Comparison of ENCODE assay signal across 36 cellular contexts in genomic region chr7:29003703-29004102, GRCh38. TPM values are rescaled to one million over a fixed set of nuclear protein-coding genes. Genes with fewer than 3 reads are reported as not detected.
"Had no signal": no experiment of that assay in that cellular context is flagged by ENCODE, and none has a peak within 500 bp of the region (broad histone marks: within the 10 kb centered on the region; RNA-seq: fewer than 3 reads in every experiment).

No MANE protein-coding gene starts in this region.

- H3K27me3 ChIP-seq: adrenal gland, body of pancreas, breast epithelium had no signal

- H3K4me3 ChIP-seq: adrenal gland, body of pancreas, breast epithelium had no signal

- H3K4me1 Mint-ChIP-seq: activated CD4-positive, alpha-beta memory T cell treated with anti-CD3 and anti-CD28 coated beads, Interleukin-2, amount 10 ng/mL, durations not matched to agents 7 days and 5 days; activated CD4-positive, alpha-beta T cell treated with anti-CD3 and anti-CD28 coated beads for 36 hours; activated CD4-positive, alpha-beta T cell treated with anti-CD3 and anti-CD28 coated beads, Interleukin-2, amount 10 ng/mL, durations not matched to agents 7 days and 5 days; activated CD8-positive, alpha-beta memory T cell treated with anti-CD3 and anti-CD28 coated beads, Interleukin-2, amount 10 ng/mL, durations not matched to agents 7 days and 5 days; activated naive CD8-positive, alpha-beta T cell treated with anti-CD3 and anti-CD28 coated beads for 36 hours; activated T-helper 17 cell treated with anti-CD3 and anti-CD28 coated beads, Interleukin-2, amount 50 U/mL, for 72 hours had no signal

- H3K9me3 ChIP-seq: adrenal gland, body of pancreas, breast epithelium had no signal

- H3K36me3 ChIP-seq: adrenal gland, brain microvascular endothelial cell, breast epithelium had no signal

- H3K9me3 Mint-ChIP-seq: activated CD4-positive, alpha-beta memory T cell treated with anti-CD3 and anti-CD28 coated beads, Interleukin-2, amount 10 ng/mL, durations not matched to agents 7 days and 5 days; activated CD4-positive, alpha-beta T cell treated with anti-CD3 and anti-CD28 coated beads, Interleukin-2, amount 10 ng/mL, durations not matched to agents 7 days and 5 days; activated naive CD4-positive, alpha-beta T cell treated with anti-CD3 and anti-CD28 coated beads for 36 hours; activated naive CD8-positive, alpha-beta T cell treated with anti-CD3 and anti-CD28 coated beads for 36 hours; activated T-cell treated with anti-CD3 and anti-CD28 coated beads, Interleukin-2, amount 50 U/mL, for 24 hours; activated T-cell treated with anti-CD3 and anti-CD28 coated beads, Interleukin-2, amount 50 U/mL, for 72 hours; activated T-helper 1 cell treated with anti-CD3 and anti-CD28 coated beads, Interleukin-12 subunit alpha, Interleukin-12 subunit beta, Interleukin-2, Interleukin-4 antibody, amounts not matched to agents 30 ng/mL and 10 ng/mL and 1 ng/mL, durations not matched to agents 14 hours and 24 hours and 36 hours; activated T-helper 17 cell treated with anti-CD3 and anti-CD28 coated beads, Interleukin-2, amount 50 U/mL, for 72 hours; T-helper 1 cell treated with Interleukin-12 subunit alpha and Interleukin-12 subunit beta and Interleukin-4 antibody, amounts not matched to agents 30 μg/mL and 1 μg/mL, for 36 hours; T-helper 2 cell treated with Interferon-gamma antibody and Interleukin-4, amounts not matched to agents 5 μg/mL and 100 μg/mL, for 36 hours had no signal

- H3K4me1 ChIP-seq: body of pancreas, breast epithelium had no signal

- H3K36me3 Mint-ChIP-seq: activated CD8-positive, alpha-beta memory T cell treated with anti-CD3 and anti-CD28 coated beads, Interleukin-2, amount 10 ng/mL, durations not matched to agents 7 days and 5 days; activated naive CD4-positive, alpha-beta T cell treated with anti-CD3 and anti-CD28 coated beads, Interleukin-2, amount 50 U/mL, for 72 hours; activated naive CD8-positive, alpha-beta T cell treated with anti-CD3 and anti-CD28 coated beads for 36 hours had no signal

- H3K4me3 Mint-ChIP-seq: activated CD4-positive, alpha-beta memory T cell treated with anti-CD3 and anti-CD28 coated beads, Interleukin-2, amount 10 ng/mL, durations not matched to agents 7 days and 5 days; activated CD4-positive, alpha-beta T cell treated with anti-CD3 and anti-CD28 coated beads for 36 hours; activated CD4-positive, alpha-beta T cell treated with anti-CD3 and anti-CD28 coated beads, Interleukin-2, amount 10 ng/mL, durations not matched to agents 7 days and 5 days; activated CD8-positive, alpha-beta memory T cell treated with anti-CD3 and anti-CD28 coated beads, Interleukin-2, amount 10 ng/mL, durations not matched to agents 7 days and 5 days; activated CD8-positive, alpha-beta T cell treated with anti-CD3 and anti-CD28 coated beads, Interleukin-2, amount 10 ng/mL, durations not matched to agents 7 days and 5 days; activated naive CD4-positive, alpha-beta T cell treated with anti-CD3 and anti-CD28 coated beads for 36 hours; activated naive CD8-positive, alpha-beta T cell treated with anti-CD3 and anti-CD28 coated beads for 36 hours; activated T-cell treated with anti-CD3 and anti-CD28 coated beads, Interleukin-2, amount 50 U/mL, for 24 hours; activated T-cell treated with anti-CD3 and anti-CD28 coated beads, Interleukin-2, amount 50 U/mL, for 72 hours; activated T-helper 1 cell treated with anti-CD3 and anti-CD28 coated beads, Interleukin-12 subunit alpha, Interleukin-12 subunit beta, Interleukin-2, Interleukin-4 antibody, amounts not matched to agents 30 ng/mL and 10 ng/mL and 1 ng/mL, durations not matched to agents 14 hours and 24 hours and 36 hours; activated T-helper 17 cell treated with anti-CD3 and anti-CD28 coated beads, Interleukin-2, amount 50 U/mL, for 72 hours; T-helper 1 cell treated with Interleukin-12 subunit alpha and Interleukin-12 subunit beta and Interleukin-4 antibody, amounts not matched to agents 30 μg/mL and 1 μg/mL, for 36 hours; T-helper 2 cell treated with Interferon-gamma antibody and Interleukin-4, amounts not matched to agents 5 μg/mL and 100 μg/mL, for 36 hours had no signal

- H3K27ac ChIP-seq: adrenal gland, body of pancreas, brain microvascular endothelial cell, breast epithelium, VCaP had no signal

- H3K27ac Mint-ChIP-seq: activated CD4-positive, alpha-beta memory T cell treated with anti-CD3 and anti-CD28 coated beads, Interleukin-2, amount 10 ng/mL, durations not matched to agents 7 days and 5 days; activated CD4-positive, alpha-beta T cell treated with anti-CD3 and anti-CD28 coated beads for 36 hours; activated CD4-positive, alpha-beta T cell treated with anti-CD3 and anti-CD28 coated beads, Interleukin-2, amount 10 ng/mL, durations not matched to agents 7 days and 5 days; activated CD8-positive, alpha-beta memory T cell treated with anti-CD3 and anti-CD28 coated beads, Interleukin-2, amount 10 ng/mL, durations not matched to agents 7 days and 5 days; activated CD8-positive, alpha-beta T cell treated with anti-CD3 and anti-CD28 coated beads, Interleukin-2, amount 10 ng/mL, durations not matched to agents 7 days and 5 days; activated naive CD4-positive, alpha-beta T cell treated with anti-CD3 and anti-CD28 coated beads for 36 hours; activated naive CD4-positive, alpha-beta T cell treated with anti-CD3 and anti-CD28 coated beads, Interleukin-2, amount 50 U/mL, for 72 hours; activated naive CD8-positive, alpha-beta T cell treated with anti-CD3 and anti-CD28 coated beads for 36 hours; activated T-cell treated with anti-CD3 and anti-CD28 coated beads, Interleukin-2, amount 50 U/mL, for 24 hours; activated T-cell treated with anti-CD3 and anti-CD28 coated beads, Interleukin-2, amount 50 U/mL, for 72 hours; activated T-helper 1 cell treated with anti-CD3 and anti-CD28 coated beads, Interleukin-12 subunit alpha, Interleukin-12 subunit beta, Interleukin-2, Interleukin-4 antibody, amounts not matched to agents 30 ng/mL and 10 ng/mL and 1 ng/mL, durations not matched to agents 14 hours and 24 hours and 36 hours; activated T-helper 17 cell treated with anti-CD3 and anti-CD28 coated beads, Interleukin-2, amount 50 U/mL, for 72 hours; T-helper 1 cell treated with Interleukin-12 subunit alpha and Interleukin-12 subunit beta and Interleukin-4 antibody, amounts not matched to agents 30 μg/mL and 1 μg/mL, for 36 hours; T-helper 2 cell treated with Interferon-gamma antibody and Interleukin-4, amounts not matched to agents 5 μg/mL and 100 μg/mL, for 36 hours had no signal

- DNase-seq: activated CD4-positive, alpha-beta memory T cell treated with anti-CD3 and anti-CD28 coated beads, Interleukin-2, amount 10 ng/mL, durations not matched to agents 7 days and 5 days; activated CD4-positive, alpha-beta T cell treated with anti-CD3 and anti-CD28 coated beads for 1 hour; activated CD4-positive, alpha-beta T cell treated with anti-CD3 and anti-CD28 coated beads for 36 hours; activated CD4-positive, alpha-beta T cell treated with anti-CD3 and anti-CD28 coated beads for 48 hours; activated CD4-positive, alpha-beta T cell treated with anti-CD3 and anti-CD28 coated beads, Interleukin-2, amount 10 ng/mL, durations not matched to agents 7 days and 5 days; activated CD4-positive, alpha-beta T cell treated with anti-CD3 and anti-CD28 coated beads, Interleukin-2, amount 50 U/mL, for 48 hours; activated CD4-positive, CD25-positive, alpha-beta regulatory T cell; activated CD8-positive, alpha-beta memory T cell treated with anti-CD3 and anti-CD28 coated beads for 24 hours; activated CD8-positive, alpha-beta memory T cell treated with anti-CD3 and anti-CD28 coated beads, Interleukin-2, amount 10 ng/mL, durations not matched to agents 7 days and 5 days; activated CD8-positive, alpha-beta memory T cell treated with anti-CD3 and anti-CD28 coated beads, Interleukin-2, amount 50 U/mL, for 48 hours; activated CD8-positive, alpha-beta T cell treated with anti-CD3 and anti-CD28 coated beads, Interleukin-2, amount 10 ng/mL, durations not matched to agents 7 days and 5 days; activated effector memory CD4-positive, alpha-beta T cell treated with anti-CD3 and anti-CD28 coated beads, Interleukin-2, amount 50 U/mL, for 16 hours; activated gamma-delta T cell treated with Interleukin-2 at 50 U/mL for 16 hours; activated naive CD4-positive, alpha-beta T cell; activated naive CD4-positive, alpha-beta T cell treated with anti-CD3 and anti-CD28 coated beads for 36 hours; activated naive CD4-positive, alpha-beta T cell treated with anti-CD3 and anti-CD28 coated beads, Interleukin-2, amount 50 U/mL, for 16 hours; activated naive CD8-positive, alpha-beta T cell treated with anti-CD3 and anti-CD28 coated beads for 36 hours; activated T-cell treated with anti-CD3 and anti-CD28 coated beads, Interleukin-2, amount 50 U/mL, for 24 hours; activated T-cell treated with anti-CD3 and anti-CD28 coated beads, Interleukin-2, amount 50 U/mL, for 72 hours; adrenal gland; amniotic stem cell; aorta; body of pancreas; brain microvascular endothelial cell; central memory CD4-positive, alpha-beta T cell; T-helper 1 cell; T-helper 2 cell; T-helper 9 cell had no signal

- ATAC-seq: activated CD4-positive, alpha-beta T cell treated with anti-CD3 and anti-CD28 coated beads for 36 hours; activated CD4-positive, CD25-positive, alpha-beta regulatory T cell treated with anti-CD3 and anti-CD28 coated beads, Interleukin-2, amount 50 U/mL, for 24 hours; activated CD8-positive, alpha-beta memory T cell treated with anti-CD3 and anti-CD28 coated beads, Interleukin-2, amount 10 ng/mL, durations not matched to agents 7 days and 5 days; activated CD8-positive, alpha-beta T cell treated with anti-CD3 and anti-CD28 coated beads, Interleukin-2, amount 10 ng/mL, durations not matched to agents 7 days and 5 days; activated naive CD4-positive, alpha-beta T cell treated with anti-CD3 and anti-CD28 coated beads, Interleukin-2, amount 50 U/mL, for 72 hours; activated T-cell treated with anti-CD3 and anti-CD28 coated beads, Interleukin-2, amount 50 U/mL, for 72 hours; activated T-helper 17 cell treated with anti-CD3 and anti-CD28 coated beads, Interleukin-2, amount 50 U/mL, for 72 hours; body of pancreas had no signal

RNA-seq across cellular contexts. Expression of gene TRIL, which starts 45.6 kb away (rescaled TPM):
- total RNA-seq: activated CD4-positive, alpha-beta T cell treated with anti-CD3 and anti-CD28 coated beads for 36 hours; activated CD4-positive, alpha-beta T cell treated with anti-CD3 and anti-CD28 coated beads, Interleukin-2, amount 10 ng/mL, durations not matched to agents 7 days and 5 days; activated CD8-positive, alpha-beta T cell treated with anti-CD3 and anti-CD28 coated beads, Interleukin-2, amount 10 ng/mL, durations not matched to agents 7 days and 5 days; activated naive CD4-positive, alpha-beta T cell treated with anti-CD3 and anti-CD28 coated beads for 36 hours; activated naive CD8-positive, alpha-beta T cell treated with anti-CD3 and anti-CD28 coated beads for 36 hours; activated T-cell treated with anti-CD3 and anti-CD28 coated beads, Interleukin-2, amount 50 U/mL, for 72 hours; activated T-helper 17 cell treated with anti-CD3 and anti-CD28 coated beads, Interleukin-2, amount 50 U/mL, for 72 hours had no signal
